9 cellular contexts compared by ENCODE assay signal in the genomic region with DNA sequence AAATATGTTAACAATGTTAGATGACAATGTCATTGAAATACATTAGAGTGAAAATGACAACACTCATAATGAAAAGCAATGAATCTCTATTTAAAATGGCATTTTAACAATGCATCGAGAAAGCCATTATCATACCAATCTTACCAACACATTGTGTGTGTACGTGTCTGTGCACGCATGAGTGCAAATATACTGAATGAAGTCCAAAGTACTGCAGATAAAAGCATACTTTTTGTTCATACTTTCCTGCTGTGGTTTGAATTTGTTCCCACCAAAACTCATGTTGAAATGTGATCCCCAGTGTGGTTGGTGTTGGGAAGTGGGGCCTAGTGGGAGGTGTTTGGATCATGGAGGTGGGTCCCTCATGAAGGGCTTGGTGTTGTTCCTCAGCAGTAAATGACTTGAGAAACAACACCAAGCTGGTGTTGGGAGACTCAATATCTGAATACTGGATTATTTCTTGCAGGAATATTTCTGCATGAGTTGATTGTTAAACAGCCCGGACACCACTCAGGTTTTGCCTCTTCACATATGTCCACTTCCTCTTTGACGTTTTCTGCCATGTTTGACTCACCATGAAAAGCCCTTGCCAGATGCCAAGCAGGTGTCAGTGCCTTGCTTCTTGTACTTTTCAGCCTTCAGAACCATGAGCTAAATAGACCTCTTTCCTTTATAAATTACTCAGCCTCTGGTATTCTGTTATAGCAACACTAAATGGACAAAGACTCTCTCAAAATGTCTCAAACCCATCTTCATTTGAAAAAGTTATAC. TPM values are rescaled to one million over a fixed set of nuclear protein-coding genes. Genes with fewer than 3 reads are reported as not detected.
DNase-seq lines count a peak whose midpoint lies in the region; ATAC-seq and TF ChIP-seq lines count a peak whose summit lies in the region.
"Had no signal": no experiment of that assay in that cellular context is flagged by ENCODE, and none has a peak within 500 bp of the region (broad histone marks: within the 10 kb centered on the region; RNA-seq: fewer than 3 reads in every experiment).

No MANE protein-coding gene starts in this region.

- DNase-seq in Caki2 (ENCODE audit: low read depth), result peak; percentile 96
- peak; percentile 67 for DNase-seq in NCI-H128 (lab: John Stamatoyannopoulos, UW; ENCODE audit: unreplicated experiment)
- DNase-seq in activated gamma-delta T cell treated with Interleukin-2 at 50 U/mL for 16 hours, result no peak
- no peak for DNase-seq in BE2C
- DNase-seq in ureter (ENCODE audit: low spot score), result no peak

- no peaks in the 10 kb centered on the region for H3K9me3 ChIP-seq in BE2C

- no peaks in the 10 kb centered on the region for H3K4me1 ChIP-seq in BE2C

- no peak overlapping the region for H3K4me3 ChIP-seq in BE2C (ENCODE audit: low read depth, low read length)

- ATAC-seq in GM21825 (IDR thresholded peaks at IDR 0.05; ENCODE audit: unreplicated experiment) (peak; percentile 36), esophagus mucosa (peak; percentile 35), GM19328 (IDR thresholded peaks at IDR 0.05; ENCODE audit: unreplicated experiment) (no peak)
- ATAC-seq: Panc1 had no signal

- in situ Hi-C loops in Caki2 (cut with HindIII; ENCODE audit: low pct_unique_long_range_greater_than_20kb, low sequenced_read_pairs), result no loop called here

- TF ChIP-seq CTCF in BE2C (IDR thresholded peaks at IDR 0.05; ENCODE audit: low read depth, low read length), result no peak

- no peaks in the 10 kb centered on the region for H3K36me3 ChIP-seq in BE2C

- H3K27me3 ChIP-seq in BE2C, result no peaks in the 10 kb centered on the region

RNA-seq across cellular contexts. Expression of a gene that starts 24.5 kb away (rescaled TPM):
- not detected in 2 replicates for total RNA-seq in Caki2 (2014; rRNA removed; shearing (Covaris generic); ENCODE audit: low replicate concordance)
- 22.3 TPM for total RNA-seq in esophagus mucosa
- 0.14 TPM for polyA plus RNA-seq in BE2C (2012; ENCODE audit: insufficient read depth, insufficient read length, low read depth)
- total RNA-seq in ureter, result 35.2 TPM

Comparison
In these comparisons a context has a peak if more than half of its experiments do, and no peak if none do; other contexts are left out.
1. DNase-seq: peak in Caki2 (single experiment) and NCI-H128 (single experiment); none in activated gamma-delta T cell treated with Interleukin-2 at 50 U/mL for 16 hours (single experiment), BE2C (single experiment) and ureter (single experiment).
2. RNA of a gene that starts 24.5 kb away (total RNA-seq): 35.2 TPM in ureter (single experiment) and 22.3 TPM in esophagus mucosa (single experiment); not detected in Caki2; every median in the first group is over 10 times any median in the second.